ENCODE assay signal across 17 cellular contexts in the genomic region with DNA sequence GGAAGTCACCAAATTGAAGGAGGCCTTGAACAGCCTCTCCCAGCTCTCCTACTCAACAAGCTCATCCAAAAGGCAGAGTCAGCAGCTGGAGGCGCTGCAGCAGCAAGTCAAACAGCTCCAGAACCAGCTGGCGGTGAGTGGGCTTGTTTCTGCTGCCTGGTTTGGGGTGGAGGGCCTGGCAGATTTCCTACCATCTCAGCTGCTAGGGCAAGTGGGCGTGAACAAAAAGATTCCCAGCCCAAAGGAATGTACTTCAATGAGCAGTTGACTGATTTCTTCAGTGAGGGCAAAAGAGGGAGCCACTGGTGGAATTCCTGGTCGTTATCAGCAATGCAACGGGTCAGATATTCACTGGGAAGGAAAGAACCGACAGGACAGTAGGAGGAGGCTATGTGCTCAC. TPM values are rescaled to one million over a fixed set of nuclear protein-coding genes. Genes with fewer than 3 reads are reported as not detected.
DNase-seq lines count a peak whose midpoint lies in the region; ATAC-seq and TF ChIP-seq lines count a peak whose summit lies in the region.
"Had no signal": no experiment of that assay in that cellular context is flagged by ENCODE, and none has a peak within 500 bp of the region (broad histone marks: within the 10 kb centered on the region; RNA-seq: fewer than 3 reads in every experiment).

No MANE protein-coding gene starts in this region.

- no peak overlapping the region for H3K4me3 Mint-ChIP-seq in GM23338
- H3K4me3 Mint-ChIP-seq: CD14-positive monocyte had no signal

- in situ Hi-C loops in brain microvascular endothelial cell (cut with HindIII; ENCODE audit: low pct_ligation_motif_present, low sequenced_read_pairs), result no loop called here

- intact Hi-C loops in lower lobe of right lung (cut with DNase I) (no loop called here), sciatic nerve (cut with DNase I) (no loop called here)

- peaks cover 8% of the 10 kb centered on the region; the same call in 2 of the 3 replicates for H3K4me1 Mint-ChIP-seq in GM23338
- H3K4me1 Mint-ChIP-seq: CD14-positive monocyte had no signal

- no peaks in the 10 kb centered on the region for H3K27me3 Mint-ChIP-seq in GM23338 (ENCODE audit: insufficient read depth, low read depth, poor library complexity)

- H3K27ac ChIP-seq in GM23338 (ENCODE audit: low read depth) (peak overlapping the region; percentile 70), brain microvascular endothelial cell (no peak overlapping the region), lower lobe of right lung (no peak overlapping the region)
- H3K27ac ChIP-seq: A549 had no signal

- no peak overlapping the region for H3K27ac Mint-ChIP-seq in GM23338
- H3K27ac Mint-ChIP-seq: CD14-positive monocyte had no signal

- no peaks in the 10 kb centered on the region for H3K9me3 ChIP-seq in lower lobe of right lung
- H3K9me3 ChIP-seq: A549, MG63 had no signal

- peaks cover 86% of the 10 kb centered on the region for H3K36me3 Mint-ChIP-seq in GM23338 (ENCODE audit: low read depth)
- H3K36me3 Mint-ChIP-seq: CD14-positive monocyte had no signal

- no peaks in the 10 kb centered on the region for H3K9me3 Mint-ChIP-seq in GM23338

- no peaks in the 10 kb centered on the region for H3K4me1 ChIP-seq in GM23338 (ENCODE audit: insufficient read depth)
- no peaks in the 10 kb centered on the region for H3K4me1 ChIP-seq in lower lobe of right lung
- H3K4me1 ChIP-seq: A549 had no signal

- H3K79me2 ChIP-seq in GM23338 (replicated peaks; ENCODE audit: insufficient read depth), result peaks cover 4% of the 10 kb centered on the region; the same call in 1 of the 2 replicates

- ATAC-seq in GM23338, result peak; percentile 37; the same call in 1 of the 3 replicates
- peak; percentile 38 to 48 for ATAC-seq in lower lobe of right lung
- ATAC-seq in sciatic nerve, result peak; percentile 35
- no peak for ATAC-seq in GM19467 (IDR thresholded peaks at IDR 0.05; ENCODE audit: unreplicated experiment)
- ATAC-seq: A549 had no signal

- peak in 1 of 2 experiments; percentile 19; a peak in 2 of 4 replicates for TF ChIP-seq CTCF in GM23338 (conservative IDR thresholded peaks at IDR 0.05; ENCODE audit: low read depth in 2 of 2)
- no peak for TF ChIP-seq CTCF in brain microvascular endothelial cell (IDR thresholded peaks at IDR 0.05; ENCODE audit: low read depth, low read length, missing control alignments)
- TF ChIP-seq CTCF in lower lobe of right lung (IDR thresholded peaks at IDR 0.05), result no peak

- DNase-seq in GM23338 (ENCODE audit: low spot score) (peak; percentile 27), brain microvascular endothelial cell (peak; percentile 25), lower lobe of right lung (no peak), sciatic nerve (ENCODE audit: low spot score) (no peak), germinal center (ENCODE audit: low spot score) (no peak), NCI-H510A treated with DMSO at 0.1 percent for 48 hours (lab: John Stamatoyannopoulos, UW) (no peak)
- DNase-seq in stimulated activated naive CD4-positive, alpha-beta T cell treated with Interleukin-2 at 50 U/mL for 16 hours (lab: John Stamatoyannopoulos, UW), result no peak
- DNase-seq: DMS 273 treated with DMSO at 0.1 percent for 48 hours, GF-D8, MG63, NCI-H1092, NCI-H2081 treated with DMSO at 0.1 percent for 48 hours, NCI-H524 had no signal

- H4K20me1 ChIP-seq in GM23338 (replicated peaks; ENCODE audit: insufficient read depth), result no peaks in the 10 kb centered on the region; the same call in 1 of the 2 replicates

- H3K27me3 ChIP-seq in GM23338 (ENCODE audit: insufficient read depth) (no peaks in the 10 kb centered on the region), brain microvascular endothelial cell (replicated peaks) (no peaks in the 10 kb centered on the region), lower lobe of right lung (ENCODE audit: low read depth) (no peaks in the 10 kb centered on the region)
- H3K27me3 ChIP-seq: MG63 had no signal

- no peaks in the 10 kb centered on the region for H3K9me2 ChIP-seq in GM23338 (ENCODE audit: insufficient read depth)

- no peak overlapping the region for H3K4me2 ChIP-seq in GM23338
- H3K4me2 ChIP-seq: A549 had no signal

- H3K4me3 ChIP-seq in GM23338, result no peak overlapping the region
- H3K4me3 ChIP-seq in brain microvascular endothelial cell (ENCODE audit: low read depth, low read length), result no peak overlapping the region
- H3K4me3 ChIP-seq in lower lobe of right lung, result no peak overlapping the region
- H3K4me3 ChIP-seq: A549, MG63 had no signal

- H3K36me3 ChIP-seq in GM23338 (ENCODE audit: insufficient read depth) (peaks cover 76% of the 10 kb centered on the region), brain microvascular endothelial cell (replicated peaks) (peaks cover 89% of the 10 kb centered on the region), lower lobe of right lung (peaks cover 79% of the 10 kb centered on the region)

- no peak overlapping the region for H2AFZ ChIP-seq in GM23338

- H3F3A ChIP-seq in GM23338 (replicated peaks; ENCODE audit: low read depth), result no peaks in the 10 kb centered on the region; the same call in 1 of the 2 replicates

TF ChIP-seq in GM23338, 12 proteins besides CTCF, POLR2A, EP300 and RAD21 (continues in another document):
- TF ChIP-seq ZNF114 (CRISPR knock-in tag; IDR thresholded peaks at IDR 0.05) (no peak), CREB1 (CRISPR knock-in tag; IDR thresholded peaks at IDR 0.05; ENCODE audit: low read depth) (no peak), EZH2phosphoT487 (IDR thresholded peaks at IDR 0.05; ENCODE audit: unreplicated experiment) (no peak), JUNB (IDR thresholded peaks at IDR 0.05; ENCODE audit: unreplicated experiment) (no peak), POLR2AphosphoS5 (IDR thresholded peaks at IDR 0.05; ENCODE audit: low read depth) (no peak), NANOG (IDR thresholded peaks at IDR 0.05; ENCODE audit: borderline replicate concordance) (no peak), EZH2 (IDR thresholded peaks at IDR 0.05; ENCODE audit: low read depth, unreplicated experiment) (no peak), ZNF331 (CRISPR knock-in tag; IDR thresholded peaks at IDR 0.05; ENCODE audit: low read depth) (no peak)
- TF ChIP-seq, protein P1, sequence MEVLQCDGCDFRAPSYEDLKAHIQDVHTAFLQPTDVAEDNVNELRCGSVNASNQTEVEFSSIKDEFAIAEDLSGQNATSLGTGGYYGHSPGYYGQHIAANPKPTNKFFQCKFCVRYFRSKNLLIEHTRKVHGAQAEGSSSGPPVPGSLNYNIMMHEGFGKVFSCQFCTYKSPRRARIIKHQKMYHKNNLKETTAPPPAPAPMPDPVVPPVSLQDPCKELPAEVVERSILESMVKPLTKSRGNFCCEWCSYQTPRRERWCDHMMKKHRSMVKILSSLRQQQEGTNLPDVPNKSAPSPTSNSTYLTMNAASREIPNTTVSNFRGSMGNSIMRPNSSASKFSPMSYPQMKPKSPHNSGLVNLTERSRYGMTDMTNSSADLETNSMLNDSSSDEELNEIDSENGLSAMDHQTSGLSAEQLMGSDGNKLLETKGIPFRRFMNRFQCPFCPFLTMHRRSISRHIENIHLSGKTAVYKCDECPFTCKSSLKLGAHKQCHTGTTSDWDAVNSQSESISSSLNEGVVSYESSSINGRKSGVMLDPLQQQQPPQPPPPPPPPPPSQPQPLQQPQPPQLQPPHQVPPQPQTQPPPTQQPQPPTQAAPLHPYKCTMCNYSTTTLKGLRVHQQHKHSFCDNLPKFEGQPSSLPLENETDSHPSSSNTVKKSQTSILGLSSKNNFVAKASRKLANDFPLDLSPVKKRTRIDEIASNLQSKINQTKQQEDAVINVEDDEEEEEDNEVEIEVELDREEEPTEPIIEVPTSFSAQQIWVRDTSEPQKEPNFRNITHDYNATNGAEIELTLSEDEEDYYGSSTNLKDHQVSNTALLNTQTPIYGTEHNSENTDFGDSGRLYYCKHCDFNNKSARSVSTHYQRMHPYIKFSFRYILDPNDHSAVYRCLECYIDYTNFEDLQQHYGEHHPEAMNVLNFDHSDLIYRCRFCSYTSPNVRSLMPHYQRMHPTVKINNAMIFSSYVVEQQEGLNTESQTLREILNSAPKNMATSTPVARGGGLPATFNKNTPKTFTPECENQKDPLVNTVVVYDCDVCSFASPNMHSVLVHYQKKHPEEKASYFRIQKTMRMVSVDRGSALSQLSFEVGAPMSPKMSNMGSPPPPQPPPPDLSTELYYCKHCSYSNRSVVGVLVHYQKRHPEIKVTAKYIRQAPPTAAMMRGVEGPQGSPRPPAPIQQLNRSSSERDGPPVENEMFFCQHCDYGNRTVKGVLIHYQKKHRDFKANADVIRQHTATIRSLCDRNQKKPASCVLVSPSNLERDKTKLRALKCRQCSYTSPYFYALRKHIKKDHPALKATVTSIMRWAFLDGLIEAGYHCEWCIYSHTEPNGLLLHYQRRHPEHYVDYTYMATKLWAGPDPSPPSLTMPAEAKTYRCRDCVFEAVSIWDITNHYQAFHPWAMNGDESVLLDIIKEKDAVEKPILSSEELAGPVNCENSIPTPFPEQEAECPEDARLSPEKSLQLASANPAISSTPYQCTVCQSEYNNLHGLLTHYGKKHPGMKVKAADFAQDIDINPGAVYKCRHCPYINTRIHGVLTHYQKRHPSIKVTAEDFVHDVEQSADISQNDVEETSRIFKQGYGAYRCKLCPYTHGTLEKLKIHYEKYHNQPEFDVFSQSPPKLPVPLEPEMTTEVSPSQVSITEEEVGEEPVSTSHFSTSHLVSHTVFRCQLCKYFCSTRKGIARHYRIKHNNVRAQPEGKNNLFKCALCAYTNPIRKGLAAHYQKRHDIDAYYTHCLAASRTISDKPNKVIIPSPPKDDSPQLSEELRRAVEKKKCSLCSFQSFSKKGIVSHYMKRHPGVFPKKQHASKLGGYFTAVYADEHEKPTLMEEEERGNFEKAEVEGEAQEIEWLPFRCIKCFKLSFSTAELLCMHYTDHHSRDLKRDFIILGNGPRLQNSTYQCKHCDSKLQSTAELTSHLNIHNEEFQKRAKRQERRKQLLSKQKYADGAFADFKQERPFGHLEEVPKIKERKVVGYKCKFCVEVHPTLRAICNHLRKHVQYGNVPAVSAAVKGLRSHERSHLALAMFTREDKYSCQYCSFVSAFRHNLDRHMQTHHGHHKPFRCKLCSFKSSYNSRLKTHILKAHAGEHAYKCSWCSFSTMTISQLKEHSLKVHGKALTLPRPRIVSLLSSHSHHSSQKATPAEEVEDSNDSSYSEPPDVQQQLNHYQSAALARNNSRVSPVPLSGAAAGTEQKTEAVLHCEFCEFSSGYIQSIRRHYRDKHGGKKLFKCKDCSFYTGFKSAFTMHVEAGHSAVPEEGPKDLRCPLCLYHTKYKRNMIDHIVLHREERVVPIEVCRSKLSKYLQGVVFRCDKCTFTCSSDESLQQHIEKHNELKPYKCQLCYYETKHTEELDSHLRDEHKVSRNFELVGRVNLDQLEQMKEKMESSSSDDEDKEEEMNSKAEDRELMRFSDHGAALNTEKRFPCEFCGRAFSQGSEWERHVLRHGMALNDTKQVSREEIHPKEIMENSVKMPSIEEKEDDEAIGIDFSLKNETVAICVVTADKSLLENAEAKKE (CRISPR knock-in tag; IDR thresholded peaks at IDR 0.05), result no peak

RNA-seq across cellular contexts. Expression of a gene that starts 12.6 kb away (rescaled TPM):
- total RNA-seq in GM23338 (2014; rRNA removed; shearing (Covaris generic)), result 2.2 and 3.6 TPM in 2 replicates
- 1.1 and 2.3 TPM in 2 replicates for polyA plus RNA-seq in GM23338 (2016; fragmentation: Nextera tagmentation; extraction: Ambion mirVana)
- 1.3 TPM for total RNA-seq in lower lobe of right lung
- 5.9 TPM for total RNA-seq in sciatic nerve
- total RNA-seq: H4 had no signal
- polyA plus RNA-seq: CD14-positive monocyte had no signal

Comparison
In these comparisons a context has a peak if more than half of its experiments do, and no peak if none do; other contexts are left out.
1. DNase-seq: peak in GM23338 (single experiment) and brain microvascular endothelial cell (single experiment); none in lower lobe of right lung (single experiment), sciatic nerve (single experiment), stimulated activated naive CD4-positive, alpha-beta T cell treated with Interleukin-2 at 50 U/mL for 16 hours (single experiment), germinal center (single experiment) and NCI-H510A treated with DMSO at 0.1 percent for 48 hours (single experiment).